In the genomic region with DNA sequence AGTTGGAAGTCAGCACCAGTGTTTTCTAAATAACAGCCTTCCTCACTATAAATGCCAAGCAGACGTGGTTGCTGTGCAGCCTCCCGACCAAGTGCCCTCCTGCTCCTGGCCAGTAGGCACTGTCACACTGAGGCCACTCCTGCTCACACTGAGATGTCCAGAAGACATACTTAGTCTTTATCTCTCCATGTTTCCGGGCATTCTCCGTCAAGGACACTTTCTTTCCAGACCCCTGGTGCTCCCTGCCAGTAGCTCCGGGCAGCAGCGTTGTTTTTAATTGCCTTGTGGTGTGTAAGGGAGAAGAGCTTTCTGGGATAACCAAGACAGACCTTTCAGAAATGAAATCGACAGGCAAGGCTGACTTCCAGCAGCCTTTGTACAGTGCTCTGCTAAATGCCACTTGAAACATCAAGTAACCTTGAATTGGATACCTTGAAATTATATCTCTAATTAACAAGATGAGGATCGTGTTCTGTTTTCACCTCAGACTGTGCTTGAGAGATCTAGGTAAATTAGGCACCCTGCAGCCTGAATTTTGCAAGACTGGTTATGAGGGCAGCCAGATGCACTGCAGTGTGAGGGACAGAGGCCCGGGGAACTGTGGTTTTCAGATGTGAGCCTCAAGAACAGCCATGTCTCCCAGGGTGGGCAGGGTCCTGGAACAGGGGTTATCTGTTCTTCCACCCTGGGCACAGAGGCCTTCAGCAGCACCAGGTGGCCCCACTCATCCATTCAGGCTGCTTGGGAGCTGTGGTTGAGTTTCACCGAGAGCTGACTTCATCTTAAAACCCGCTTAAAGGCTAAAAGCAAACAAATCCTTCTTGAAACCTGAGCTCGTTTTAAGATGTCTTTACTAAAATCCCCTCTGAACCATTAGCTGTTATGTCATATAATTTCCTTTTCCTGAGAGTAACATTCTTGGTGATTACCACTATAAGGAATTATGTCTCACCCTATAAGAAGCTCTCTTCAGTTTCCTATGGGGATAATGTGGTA, we compare ENCODE assay signal across 9 cellular contexts. TPM values are rescaled to one million over a fixed set of nuclear protein-coding genes. Genes with fewer than 3 reads are reported as not detected.
DNase-seq lines count a peak whose midpoint lies in the region; ATAC-seq and TF ChIP-seq lines count a peak whose summit lies in the region.
"Had no signal": no experiment of that assay in that cellular context is flagged by ENCODE, and none has a peak within 500 bp of the region (broad histone marks: within the 10 kb centered on the region; RNA-seq: fewer than 3 reads in every experiment).

No MANE protein-coding gene starts in this region.

- 86 to 87% methylated on average over 7 to 12 of the region's 12 CpGs for WGBS in endodermal cell (ENCODE audit: insufficient coverage in 1 of 2, insufficient read length in 1 of 2), 2 experiments

- TF ChIP-seq CTCF in endodermal cell (conservative IDR thresholded peaks at IDR 0.05) = no peak
- TF ChIP-seq CTCF in omental fat pad (IDR thresholded peaks at IDR 0.05) = no peak

- H3K9ac ChIP-seq in endodermal cell (ENCODE audit: extremely low read depth, low read length, poor library complexity, severe bottlenecking) = no peak overlapping the region

- peak; percentile 95 for DNase-seq in DMS79 (lab: John Stamatoyannopoulos, UW)
- DNase-seq in NCI-H2196 treated with DMSO at 0.1 percent for 48 hours (lab: John Stamatoyannopoulos, UW; ENCODE audit: unreplicated experiment) = peak; percentile 80
- no peak for DNase-seq in endodermal cell
- DNase-seq in omental fat pad (ENCODE audit: low spot score) = no peak
- no peak for DNase-seq in central memory CD4-positive, alpha-beta T cell
- no peak for DNase-seq in GM19240 (ENCODE audit: insufficient read length, low spot score)
- DNase-seq in SKM-1 treated with dmso at 0.1 percent for 144 hours (lab: John Stamatoyannopoulos, UW; ENCODE audit: unreplicated experiment) = no peak
- DNase-seq in NK-92 treated with Interleukin-12 subunit alpha and Interleukin-12 subunit beta, amount 100 ng/mL, for 24 hours (lab: John Stamatoyannopoulos, UW) = no peak

- peak overlapping the region; percentile 67 for H3K27ac Mint-ChIP-seq in endodermal cell

- no peaks in the 10 kb centered on the region for H3K4me1 Mint-ChIP-seq in endodermal cell

- H3K4me3 Mint-ChIP-seq in endodermal cell = no peak overlapping the region

- no peaks in the 10 kb centered on the region for H3K36me3 ChIP-seq in endodermal cell (ENCODE audit: control insufficient read depth, insufficient read depth, low read length)
- H3K36me3 ChIP-seq: thoracic aorta had no signal

- peak overlapping the region; percentile 59 for H3K27ac ChIP-seq in endodermal cell (ENCODE audit: low read depth, low read length)
- H3K27ac ChIP-seq: thoracic aorta had no signal

- no peaks in the 10 kb centered on the region for H3K27me3 Mint-ChIP-seq in endodermal cell (ENCODE audit: insufficient read depth)

- no peaks in the 10 kb centered on the region for H3K27me3 ChIP-seq in endodermal cell (ENCODE audit: control insufficient read depth, insufficient read depth, low read length, poor library complexity, severe bottlenecking)

- H3K36me3 Mint-ChIP-seq in endodermal cell (ENCODE audit: low read depth) = no peaks in the 10 kb centered on the region

- peak; percentile 43 for ATAC-seq in omental fat pad (ENCODE audit: low FRiP score)

- H3K9me3 Mint-ChIP-seq in endodermal cell = no peaks in the 10 kb centered on the region

- H3K9me3 ChIP-seq in endodermal cell (ENCODE audit: control insufficient read depth, low read length) = no peaks in the 10 kb centered on the region
- H3K9me3 ChIP-seq: thoracic aorta had no signal

- peaks cover 4% of the 10 kb centered on the region for H3K4me1 ChIP-seq in endodermal cell (ENCODE audit: control insufficient read depth, insufficient read depth, low read length)

- H3K4me3 ChIP-seq in endodermal cell (ENCODE audit: low read length) = no peak overlapping the region
- H3K4me3 ChIP-seq: thoracic aorta had no signal

RNA-seq across cellular contexts. Expression of a gene that starts 43.4 kb away (rescaled TPM):
- total RNA-seq in endodermal cell (under 1 TPM; 0.64 to 0.84 TPM), omental fat pad (10 to 100 TPM in 1 of 4 donors, 1 to 10 TPM in 3; 2.7 to 13.9 (median 6.0) TPM)
- polyA plus RNA-seq in endodermal cell (2013, experiment 1 of 2) = 54.3 TPM
- polyA plus RNA-seq in endodermal cell (2013, experiment 2 of 2) = 49.1 TPM

Comparison
In these comparisons a context has a peak if more than half of its experiments do, and no peak if none do; other contexts are left out.
1. DNase-seq: peak in DMS79 (single experiment) and NCI-H2196 treated with DMSO at 0.1 percent for 48 hours (single experiment); none in endodermal cell (single experiment), omental fat pad (single experiment), central memory CD4-positive, alpha-beta T cell (single experiment), GM19240 (single experiment), SKM-1 treated with dmso at 0.1 percent for 144 hours (single experiment) and NK-92 treated with Interleukin-12 subunit alpha and Interleukin-12 subunit beta, amount 100 ng/mL, for 24 hours (single experiment).